2 cellular contexts compared by ENCODE assay signal in the genomic region with DNA sequence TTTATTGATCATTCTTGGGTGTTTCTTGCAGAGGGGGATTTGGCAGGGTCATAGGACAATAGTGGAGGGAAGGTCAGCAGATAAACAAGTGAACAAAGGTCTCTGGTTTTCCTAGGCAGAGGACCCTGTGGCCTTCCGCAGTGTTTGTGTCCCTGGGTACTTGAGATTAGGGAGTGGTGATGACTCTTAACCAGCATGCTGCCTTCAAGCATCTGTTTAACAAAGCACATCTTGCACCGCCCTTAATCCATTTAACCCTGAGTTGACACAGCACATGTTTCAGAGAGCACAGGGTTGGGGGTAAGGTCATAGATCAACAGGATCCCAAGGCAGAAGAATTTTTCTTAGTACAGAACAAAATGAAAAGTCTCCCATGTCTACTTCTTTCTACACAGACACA. TPM values are rescaled to one million over a fixed set of nuclear protein-coding genes. Genes with fewer than 3 reads are reported as not detected.
"Had no signal": no experiment of that assay in that cellular context is flagged by ENCODE, and none has a peak within 500 bp of the region (broad histone marks: within the 10 kb centered on the region; RNA-seq: fewer than 3 reads in every experiment).

No MANE protein-coding gene starts in this region.

RNA-seq across cellular contexts. Expression of gene NXF3, which starts 10.9 kb away (rescaled TPM):
- total RNA-seq: MCF 10A, NCI-H460 had no signal

RNA-seq across cellular contexts. Expression of gene BEX1, which starts 39.9 kb away (rescaled TPM):
- total RNA-seq: MCF 10A, NCI-H460 had no signal
